Comparison of ENCODE assay signal across 1 cellular context in genomic region chr15:48880070-48880634, GRCh38.
TF ChIP-seq lines count a peak whose summit lies in the region.

No MANE protein-coding gene starts in this region.

TF ChIP-seq in GM23338, 12 proteins besides CTCF, POLR2A, EP300 and RAD21 (continued from another document):
- TF ChIP-seq ZNF462 (CRISPR knock-in tag; IDR thresholded peaks at IDR 0.05), result no peak
TF ChIP-seq in GM23338: peak in this region for 0.
